Comparison of ENCODE assay signal across 19 cellular contexts in genomic region chr16:1291576-1291974, GRCh38. TPM values are rescaled to one million over a fixed set of nuclear protein-coding genes. Genes with fewer than 3 reads are reported as not detected.
DNase-seq lines count a peak whose midpoint lies in the region; ATAC-seq and TF ChIP-seq lines count a peak whose summit lies in the region.
"Had no signal": no experiment of that assay in that cellular context is flagged by ENCODE, and none has a peak within 500 bp of the region (broad histone marks: within the 10 kb centered on the region; RNA-seq: fewer than 3 reads in every experiment).

No MANE protein-coding gene starts in this region.

- POLR2A ChIA-PET in Panc1 (lab: Charles Lee): no interaction called here

- no peaks in the 10 kb centered on the region for H3K9me3 ChIP-seq in Panc1 (ENCODE audit: control insufficient read depth, insufficient read depth, low read depth, low read length)
- H3K9me3 ChIP-seq: esophagus squamous epithelium had no signal

- no peak for TF ChIP-seq CTCF in Panc1 (IDR thresholded peaks at IDR 0.05)

- ATAC-seq in Panc1: peak; percentile 26
- no peak for ATAC-seq in GM21717 (IDR thresholded peaks at IDR 0.05; ENCODE audit: unreplicated experiment)
- ATAC-seq: left ventricle myocardium superior had no signal

- peak; percentile 84 for DNase-seq in DMS153 (lab: John Stamatoyannopoulos, UW)
- DNase-seq in NCI-H128 (lab: John Stamatoyannopoulos, UW; ENCODE audit: unreplicated experiment): peak; percentile 36
- no peak for DNase-seq in Panc1 (ENCODE audit: low read depth, low spot score)
- peak; percentile 81 for DNase-seq in myocyte (ENCODE audit: low read depth)
- no peak for DNase-seq in activated CD8-positive, alpha-beta memory T cell treated with anti-CD3 and anti-CD28 coated beads for 24 hours
- no peak for DNase-seq in activated effector memory CD4-positive, alpha-beta T cell treated with anti-CD3 and anti-CD28 coated beads, Interleukin-2, amount 50 U/mL, for 16 hours
- DNase-seq in activated gamma-delta T cell (lab: John Stamatoyannopoulos, UW): no peak
- DNase-seq: activated naive CD4-positive, alpha-beta T cell treated with anti-CD3 and anti-CD28 coated beads, Interleukin-2, amount 10 ng/mL, durations not matched to agents 7 days and 5 days; activated T-cell treated with anti-CD3 and anti-CD28 coated beads for 4 hours; effector memory CD4-positive, alpha-beta T cell; esophagus squamous epithelium; left ventricle myocardium superior; NCI-H1436; stimulated activated CD4-positive, alpha-beta T cell treated with anti-CD3 and anti-CD28 coated beads, Interleukin-2, amount 100 ng/mL, for 24 hours had no signal

- no peak overlapping the region for H3K4me3 ChIP-seq in Panc1 (ENCODE audit: low read depth in 2 of 2, low read length in 2 of 2)
- H3K4me3 ChIP-seq: esophagus squamous epithelium had no signal

- CTCF ChIA-PET in Panc1 (lab: Charles Lee): no interaction called here

- peak overlapping the region; percentile 31; the same call in 1 of the 2 replicates for H3K27ac ChIP-seq in Panc1 (ENCODE audit: low read length)
- H3K27ac ChIP-seq: esophagus squamous epithelium, KMS-11, parathyroid adenoma had no signal

- no TSS peak for BruUV-seq in Panc1 (replicated peaks; lab: Mats Ljungman, UMichigan)

- in situ Hi-C loops in Panc1 (cut with HindIII; ENCODE audit: low pct_unique_long_range_greater_than_20kb, low sequenced_read_pairs): no loop called here

- H3K4me1 ChIP-seq in Panc1 (ENCODE audit: control insufficient read depth, insufficient read depth, low read length): peaks cover 12% of the 10 kb centered on the region

- intact Hi-C loops in Panc1 (cut with micrococcal nuclease; ENCODE audit: unreplicated experiment): no loop called here

- no peaks in the 10 kb centered on the region for H3K27me3 ChIP-seq in Panc1 (ENCODE audit: control insufficient read depth, insufficient read depth, low read length)

- no peaks in the 10 kb centered on the region for H3K36me3 ChIP-seq in Panc1 (ENCODE audit: control insufficient read depth, insufficient read depth, low read length)
- H3K36me3 ChIP-seq: esophagus squamous epithelium had no signal

RNA-seq across cellular contexts. Expression of gene UBE2I, which starts 17.9 kb away (rescaled TPM):
- total RNA-seq in Panc1 (2021; ENCODE audit: unreplicated experiment): 198 TPM
- polyA plus RNA-seq in Panc1 (2012; ENCODE audit: insufficient read length): 166 TPM
- 48.5 and 57.2 TPM in 2 replicates for total RNA-seq in myocyte
- 87.3 TPM for polyA plus RNA-seq in myocyte (2012)

RNA-seq across cellular contexts. Expression of gene TPSD1, which starts 35.7 kb away (rescaled TPM):
- total RNA-seq in Panc1 (2021; ENCODE audit: unreplicated experiment) (0.26 TPM), myocyte (not detected in 2 replicates)
- 0.21 TPM for polyA plus RNA-seq in Panc1 (2012; ENCODE audit: insufficient read length)
- polyA plus RNA-seq in myocyte (2012): not detected
- total RNA-seq: chondrocyte, G401 had no signal

RNA-seq across cellular contexts. Expression of gene BAIAP3, which starts 41.9 kb away (rescaled TPM):
- total RNA-seq in Panc1 (2021; ENCODE audit: unreplicated experiment) (9.4 TPM), myocyte (3.6 and 7.1 TPM in 2 replicates)
- polyA plus RNA-seq in Panc1 (2012; ENCODE audit: insufficient read length): 8.2 TPM
- polyA plus RNA-seq in myocyte (2012): 2.0 TPM

RNA-seq across cellular contexts. Expression of gene TPSAB1, which starts 51.1 kb away (rescaled TPM):
- not detected for total RNA-seq in Panc1 (2021; ENCODE audit: unreplicated experiment)
- not detected for polyA plus RNA-seq in Panc1 (2012; ENCODE audit: insufficient read length)
- not detected in 2 replicates for total RNA-seq in myocyte
- polyA plus RNA-seq in myocyte (2012): not detected
- total RNA-seq: chondrocyte, G401 had no signal

Comparison
In these comparisons a context has a peak if more than half of its experiments do, and no peak if none do; other contexts are left out.
1. DNase-seq: peak in DMS153 (single experiment), NCI-H128 (single experiment) and myocyte (single experiment); none in Panc1 (single experiment), activated CD8-positive, alpha-beta memory T cell treated with anti-CD3 and anti-CD28 coated beads for 24 hours (single experiment), activated effector memory CD4-positive, alpha-beta T cell treated with anti-CD3 and anti-CD28 coated beads, Interleukin-2, amount 50 U/mL, for 16 hours (single experiment) and activated gamma-delta T cell (single experiment).